In the genomic region with DNA sequence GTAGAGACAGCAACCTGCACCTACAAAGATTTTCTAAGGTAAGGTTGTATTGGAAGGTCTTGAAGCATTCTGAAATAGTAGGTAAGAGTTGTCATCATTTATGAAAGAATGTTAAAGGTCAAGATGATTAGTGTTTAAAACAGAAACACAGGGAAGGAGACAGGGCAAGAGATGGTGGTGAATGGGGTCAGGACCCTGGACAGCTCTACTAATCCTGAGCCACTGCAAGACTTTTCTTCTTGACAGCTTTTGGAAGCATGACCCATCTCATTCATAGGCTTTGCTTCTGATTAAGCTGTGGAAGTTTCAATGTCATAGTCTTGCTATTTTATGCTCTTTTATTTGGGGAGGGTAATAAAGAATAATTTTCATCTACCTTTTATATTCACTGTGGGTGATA, we compare ENCODE assay signal across 11 cellular contexts.
DNase-seq lines count a peak whose midpoint lies in the region; ATAC-seq and TF ChIP-seq lines count a peak whose summit lies in the region.
"Had no signal": no experiment of that assay in that cellular context is flagged by ENCODE, and none has a peak within 500 bp of the region (broad histone marks: within the 10 kb centered on the region; RNA-seq: fewer than 3 reads in every experiment).

No MANE protein-coding gene starts in this region.

- no peak for TF ChIP-seq POLR2A in adrenal gland (IDR thresholded peaks at IDR 0.05)

- H3K9me3 ChIP-seq in adrenal gland (replicated peaks in 1 of 3) (no peaks in the 10 kb centered on the region), left lung (no peaks in the 10 kb centered on the region)

- H3K27ac ChIP-seq in adrenal gland (no peak overlapping the region), left lung (no peak overlapping the region)

- H3K36me3 ChIP-seq in adrenal gland (replicated peaks in 1 of 2): no peaks in the 10 kb centered on the region
- H3K36me3 ChIP-seq in left lung: no peaks in the 10 kb centered on the region

- no peak overlapping the region for H3K4me3 ChIP-seq in Jurkat, Clone E6-1 (ENCODE audit: low read length)
- H3K4me3 ChIP-seq in adrenal gland: no peak overlapping the region
- H3K4me3 ChIP-seq in left lung: no peak overlapping the region

- H3K27me3 ChIP-seq in adrenal gland (no peaks in the 10 kb centered on the region), left lung (no peaks in the 10 kb centered on the region)

- H3K4me1 ChIP-seq in adrenal gland (replicated peaks in 1 of 2) (no peaks in the 10 kb centered on the region), left lung (no peaks in the 10 kb centered on the region)

- intact Hi-C loops in adrenal gland (cut with DNase I) (no loop called here), left lung (cut with DNase I) (no loop called here)

- ATAC-seq in left lung: peak; percentile 54
- no peak for ATAC-seq in GM21381 (IDR thresholded peaks at IDR 0.05; ENCODE audit: unreplicated experiment)
- ATAC-seq: natural killer cell treated with Interleukin-12 subunit alpha and Interleukin-12 subunit beta and Interleukin-15 and Interleukin-18, amount 100 ng/mL, for 72 hours had no signal

- TF ChIP-seq CTCF in adrenal gland (IDR thresholded peaks at IDR 0.05): no peak
- no peak for TF ChIP-seq CTCF in left lung (IDR thresholded peaks at IDR 0.05)

- DNase-seq in DMS53 treated with DMSO at 0.1 percent for 48 hours (lab: John Stamatoyannopoulos, UW; ENCODE audit: unreplicated experiment) (peak; percentile 11), adrenal gland (peak in 4 of 7 donors; percentile 9 to 30 (median 20)), left lung (no peak), NCI-H1436 (lab: John Stamatoyannopoulos, UW) (no peak), dedifferentiated amniotic fluid mesenchymal stem cell (ENCODE audit: extremely low spot score) (no peak), NCI-H1105 (lab: John Stamatoyannopoulos, UW) (no peak)
- peak; percentile 24 for DNase-seq in Jurkat, Clone E6-1 (ENCODE audit: low read depth, low spot score)
- DNase-seq: caudate nucleus, SW 1271 had no signal

Comparison
In these comparisons a context has a peak if more than half of its experiments do, and no peak if none do; other contexts are left out.
1. DNase-seq: peak in DMS53 treated with DMSO at 0.1 percent for 48 hours (single experiment), Jurkat, Clone E6-1 (single experiment) and adrenal gland (4 of 7); none in left lung (0 of 2), NCI-H1436 (single experiment), dedifferentiated amniotic fluid mesenchymal stem cell (single experiment) and NCI-H1105 (single experiment).